ENCODE assay signal across 8 cellular contexts in genomic region chr11:120337133-120337895, GRCh38. TPM values are rescaled to one million over a fixed set of nuclear protein-coding genes. Genes with fewer than 3 reads are reported as not detected.
DNase-seq lines count a peak whose midpoint lies in the region; ATAC-seq and TF ChIP-seq lines count a peak whose summit lies in the region.

No MANE protein-coding gene starts in this region.

- H2BK5ac ChIP-seq in H9 (ENCODE audit: insufficient read length, low read length) (no peak overlapping the region), mesendoderm (ENCODE audit: low read length) (no peak overlapping the region)

- ATAC-seq in T-cell (replicated peaks in 1 of 4), result no peak
- no peak for ATAC-seq in GM19455 (IDR thresholded peaks at IDR 0.05; ENCODE audit: unreplicated experiment)

- peaks cover 10% of the 10 kb centered on the region for H3K79me2 ChIP-seq in H9 (ENCODE audit: insufficient read depth, low read length)
- peaks cover 29% of the 10 kb centered on the region for H3K79me2 ChIP-seq in mesendoderm (ENCODE audit: control insufficient read depth, insufficient read depth, low read length)

- H3K27me3 Mint-ChIP-seq in H9 (ENCODE audit: low read depth) (no peaks in the 10 kb centered on the region), T-cell (peaks cover 47 to 64% of the 10 kb centered on the region in 2 donors), type B pancreatic cell (no peaks in the 10 kb centered on the region)

- no peaks in the 10 kb centered on the region for H3K9me3 Mint-ChIP-seq in H9
- no peaks in the 10 kb centered on the region for H3K9me3 Mint-ChIP-seq in T-cell
- no peaks in the 10 kb centered on the region for H3K9me3 Mint-ChIP-seq in type B pancreatic cell

- H3K4me3 Mint-ChIP-seq in H9 (peak overlapping the region; percentile 94 to 97), T-cell (peak overlapping the region; percentile 84 to 92 (median 85)), type B pancreatic cell (peak overlapping the region; percentile 99)

- DNase-seq in AG04449 (ENCODE audit: low read depth, low spot score) (no peak), H9 (peak; percentile 31), T-cell (peak in 6 of 34 experiments; percentile 3 to 18 (median 12)), ecto neural progenitor cell (ENCODE audit: low spot score) (peak; percentile 63), mesendoderm (peak; percentile 57), type B pancreatic cell (ENCODE audit: extremely low spot score, unreplicated experiment) (no peak), KG1 (lab: John Stamatoyannopoulos, UW) (no peak)

- H4K5ac ChIP-seq in H9 (ENCODE audit: insufficient read length, low read depth, low read length) (no peak overlapping the region), mesendoderm (ENCODE audit: low read length) (no peak overlapping the region)

- H3K4me1 Mint-ChIP-seq in H9 (peaks cover 31 to 39% of the 10 kb centered on the region in 2 experiments), T-cell (peaks cover 37 to 44% (median 38%) of the 10 kb centered on the region in 3 donors), type B pancreatic cell (ENCODE audit: unreplicated experiment) (peaks cover 29% of the 10 kb centered on the region)

- no peak overlapping the region for H3K18ac ChIP-seq in H9 (ENCODE audit: insufficient read length, low read depth, low read length)
- peak overlapping the region; percentile 16 for H3K18ac ChIP-seq in mesendoderm (ENCODE audit: low read length)

- H3K4me1 ChIP-seq in H9 (ENCODE audit: insufficient read depth, low read length) (0 out of 2 replicates have a peak, but pooled peaks cover 3% of the 10 kb centered on the region), mesendoderm (ENCODE audit: control insufficient read depth, low read depth, low read length) (peaks cover 6% of the 10 kb centered on the region)

- H3K4me2 ChIP-seq in H9 (ENCODE audit: insufficient read depth, insufficient read length, low read length) (peak overlapping the region; percentile 96), mesendoderm (ENCODE audit: low read length) (peak overlapping the region; percentile 79)

- no peaks in the 10 kb centered on the region for H3K36me3 Mint-ChIP-seq in H9 (ENCODE audit: insufficient read depth in 1 of 3, low read depth in 3 of 3)
- H3K36me3 Mint-ChIP-seq in T-cell, result no peaks in the 10 kb centered on the region
- H3K36me3 Mint-ChIP-seq in type B pancreatic cell, result no peaks in the 10 kb centered on the region

- H3K56ac ChIP-seq in H9 (ENCODE audit: insufficient read length, low read depth, low read length) (no peak overlapping the region), mesendoderm (ENCODE audit: low read length) (peak overlapping the region; percentile 92)

- peak overlapping the region; percentile 21 to 64 (median 21); a peak in 6 of 7 replicates for H3K27ac Mint-ChIP-seq in H9
- peak overlapping the region; percentile 55 to 74 for H3K27ac Mint-ChIP-seq in T-cell
- H3K27ac Mint-ChIP-seq in type B pancreatic cell, result peak overlapping the region; percentile 92

- no peaks in the 10 kb centered on the region for H4K20me1 ChIP-seq in H9 (ENCODE audit: control insufficient read depth, insufficient read depth, insufficient read length)

- TF ChIP-seq CTCF in AG04449 (IDR thresholded peaks at IDR 0.05; ENCODE audit: insufficient read depth, low read length, missing control alignments) (no peak), H9 (conservative IDR thresholded peaks at IDR 0.05) (no peak), type B pancreatic cell (conservative IDR thresholded peaks at IDR 0.05) (no peak)

- POLR2A ChIA-PET in AG04449 (lab: Yijun Ruan, JAX), result interaction anchor here (1.0 to 2.9 kb wide), 2 partner anchors 63 to 95 kb away, joined by 5 to 10 read pairs; no protein-coding TSS in a partner anchor
- POLR2A ChIA-PET in T-cell (lab: Charles Lee), result no interaction called here

- H2BK15ac ChIP-seq in H9 (ENCODE audit: low read depth, low read length), result no peak overlapping the region
- H2BK15ac ChIP-seq in mesendoderm (replicated peaks; ENCODE audit: low read depth), result no peak overlapping the region

- CTCF ChIA-PET in AG04449 (lab: Yijun Ruan, JAX), result interaction anchor here (0.8 to 3.3 kb wide), 6 partner anchors 34 to 159 kb away, joined by 3 to 20 read pairs (median 3); no protein-coding TSS in a partner anchor
- CTCF ChIA-PET in T-cell (lab: Charles Lee), result no interaction called here

- no peak overlapping the region for H2BK12ac ChIP-seq in H9 (ENCODE audit: insufficient read length, low read depth, low read length)

- no peak overlapping the region for H3T11ph ChIP-seq in H9 (ENCODE audit: low read length)

- peaks cover 17% of the 10 kb centered on the region for H3K23me2 ChIP-seq in H9 (ENCODE audit: insufficient read length, low read depth, low read length, poor library complexity, severe bottlenecking)

- H3K79me1 ChIP-seq in H9 (ENCODE audit: insufficient read depth, low read depth, low read length, poor library complexity, severe bottlenecking) (no peaks in the 10 kb centered on the region), mesendoderm (ENCODE audit: low read length) (peaks cover 10% of the 10 kb centered on the region)

- H3K27me3 ChIP-seq in H9 (ENCODE audit: insufficient read depth, low read length) (no peaks in the 10 kb centered on the region), mesendoderm (ENCODE audit: insufficient read depth, low read length, poor library complexity) (no peaks in the 10 kb centered on the region)

- H3K23ac ChIP-seq in H9 (ENCODE audit: insufficient read length, low read depth, low read length) (no peak overlapping the region), mesendoderm (ENCODE audit: low read length) (peak overlapping the region; percentile 9)

- H3K14ac ChIP-seq in H9 (ENCODE audit: insufficient read depth, low read length), result 0 out of 2 replicates have a peak overlapping the region, but pooled peaks have one; percentile 14

- H3K9me3 ChIP-seq in H9 (ENCODE audit: control insufficient read depth, low read depth, low read length), result no peaks in the 10 kb centered on the region

- H2BK120ac ChIP-seq in H9 (ENCODE audit: low read depth, low read length, poor library complexity, severe bottlenecking) (no peak overlapping the region), mesendoderm (ENCODE audit: low read depth, low read length) (no peak overlapping the region)

- no peaks in the 10 kb centered on the region for H3K36me3 ChIP-seq in mesendoderm (ENCODE audit: control insufficient read depth, insufficient read depth, low read length)

- H3K9ac ChIP-seq in H9 (ENCODE audit: extremely low read depth, insufficient read length, low read length), result peak overlapping the region; percentile 69
- H3K9ac ChIP-seq in mesendoderm (ENCODE audit: low read length), result peak overlapping the region; percentile 66

- H3K4me3 ChIP-seq in AG04449 (ENCODE audit: low read depth, low read length) (peak overlapping the region; percentile 61), mesendoderm (ENCODE audit: low read length) (peak overlapping the region; percentile 40)

- no peak overlapping the region for H2AFZ ChIP-seq in H9 (ENCODE audit: low read length)

- H4K8ac ChIP-seq in H9 (replicated peaks; ENCODE audit: insufficient read length, low read depth, low read length), result no peak overlapping the region
- no peak overlapping the region for H4K8ac ChIP-seq in mesendoderm (ENCODE audit: low read depth, low read length)

- no CpG with 5 or more reads among the region's 21 CpGs for WGBS in H9 (ENCODE audit: extremely low coverage, insufficient read length, low lambda C conversion rate)
- WGBS in mesendoderm (ENCODE audit: extremely low coverage, insufficient coverage, low lambda C conversion rate), result no CpG with 5 or more reads among the region's 21 CpGs

- H3K27ac ChIP-seq in H9 (ENCODE audit: insufficient read length, low read depth, low read length), result no peak overlapping the region
- peak overlapping the region; percentile 96 for H3K27ac ChIP-seq in mesendoderm (ENCODE audit: low read depth, low read length)

- no peak overlapping the region for H2AK5ac ChIP-seq in H9 (ENCODE audit: insufficient read length, low read length)
- no peak overlapping the region for H2AK5ac ChIP-seq in mesendoderm (ENCODE audit: low read length)

- H3K4ac ChIP-seq in H9 (ENCODE audit: low read depth, low read length), result no peak overlapping the region
- no peak overlapping the region for H3K4ac ChIP-seq in mesendoderm (ENCODE audit: low read depth, low read length)

- no peak overlapping the region for H2BK20ac ChIP-seq in H9 (ENCODE audit: low read depth, low read length, poor library complexity, severe bottlenecking)

- H4K91ac ChIP-seq in H9 (ENCODE audit: insufficient read length, low read depth, low read length), result no peak overlapping the region

RNA-seq across cellular contexts. Expression of gene ARHGEF12, which starts 1.1 kb away (rescaled TPM):
- total RNA-seq in H9 (2021), result 27.0 TPM in 2 replicates
- 10 to 100 TPM in 2 of 5 donors, 1 to 10 TPM in 3; 4.8 to 12.8 (median 8.0) TPM for total RNA-seq in T-cell
- polyA plus RNA-seq in mesendoderm (2013, experiment 1 of 2), result 12.6 TPM
- polyA plus RNA-seq in mesendoderm (2013, experiment 2 of 2), result 12.6 TPM
- 73.8 and 85.7 TPM in 2 replicates for total RNA-seq in type B pancreatic cell (ENCODE audit: low replicate concordance)

RNA-seq across cellular contexts. Expression of gene TLCD5, which starts 12.2 kb away (rescaled TPM):
- total RNA-seq in H9 (2021), result 6.8 and 7.1 TPM in 2 replicates
- under 1 TPM in 3 of 5 donors, not detected in 2; 0.39 to 0.73 (median 0.61) TPM for total RNA-seq in T-cell
- 3.3 TPM for polyA plus RNA-seq in mesendoderm (2013, experiment 1 of 2)
- polyA plus RNA-seq in mesendoderm (2013, experiment 2 of 2), result 3.5 TPM
- total RNA-seq in type B pancreatic cell (ENCODE audit: low replicate concordance), result 3.3 and 11.6 TPM in 2 replicates

Comparison
In these comparisons a context has a peak if more than half of its experiments do, and no peak if none do; other contexts are left out.
1. DNase-seq: peak in H9 (single experiment), ecto neural progenitor cell (single experiment) and mesendoderm (single experiment); none in AG04449 (single experiment), type B pancreatic cell (single experiment) and KG1 (single experiment).
2. H3K27ac Mint-ChIP-seq: peak in every context shown above with its lines; median percentile 92 in type B pancreatic cell; 64 in T-cell; 21 in H9.
3. Peak in every context shown above with its lines, with median percentiles within 50 percentile points of each other: H3K4me3 Mint-ChIP-seq.